27 cellular contexts compared by ENCODE assay signal in genomic region chr1:47753808-47754207, GRCh38.
DNase-seq lines count a peak whose midpoint lies in the region; ATAC-seq, FAIRE-seq and TF ChIP-seq lines count a peak whose summit lies in the region.
"Had no signal": no experiment of that assay in that cellular context is flagged by ENCODE, and none has a peak within 500 bp of the region (broad histone marks: within the 10 kb centered on the region; RNA-seq: fewer than 3 reads in every experiment).

No MANE protein-coding gene starts in this region.

- no peak overlapping the region for H3K4me3 ChIP-seq in GM12878
- H3K4me3 ChIP-seq: ascending aorta, gastroesophageal sphincter, lung, psoas muscle, tibial nerve had no signal

- intact Hi-C loops in GM12878 (cut with micrococcal nuclease; ENCODE audit: unreplicated experiment), result no loop called here

- no TSS peak for BruUV-seq in GM12878 (replicated peaks; lab: Mats Ljungman, UMichigan)

- no peak overlapping the region for H3K9ac ChIP-seq in GM12878 (ENCODE audit: control insufficient read depth, insufficient read depth, low read length)
- H3K9ac ChIP-seq: SK-N-SH had no signal

- H4K20me1 ChIP-seq in GM12878 (ENCODE audit: control insufficient read depth, insufficient read depth), result no peaks in the 10 kb centered on the region

- H3K79me2 ChIP-seq in GM12878 (ENCODE audit: control insufficient read depth, insufficient read depth, low read length), result no peaks in the 10 kb centered on the region

- no peaks in the 10 kb centered on the region for H3K36me3 ChIP-seq in GM12878 (ENCODE audit: control insufficient read depth in 2 of 2, insufficient read depth in 2 of 2, low read length in 1 of 2)
- H3K36me3 ChIP-seq: ascending aorta, gastroesophageal sphincter, tibial nerve had no signal

- no peak for TF ChIP-seq RAD21 in GM12878 (IDR thresholded peaks at IDR 0.05; ENCODE audit: insufficient read depth, low read depth, low read length)

- SMC1A ChIA-PET in GM12878 (lab: Charles Lee; ENCODE audit: uncharacterized antibody, unreplicated experiment), result interaction anchor here (1.0 kb wide), 1 partner anchor 12 kb away, joined by 3 read pairs; no protein-coding TSS in a partner anchor

- H2AFZ ChIP-seq in GM12878 (ENCODE audit: control insufficient read depth, low read depth, low read length), result no peak overlapping the region

- DNase-seq in GM12878 (ENCODE audit: low read depth, low spot score) (no peak), NAMALWA (ENCODE audit: low spot score) (no peak), globus pallidus (ENCODE audit: low spot score) (no peak)
- DNase-seq: activated CD8-positive, alpha-beta memory T cell treated with anti-CD3 and anti-CD28 coated beads, Interleukin-2, amount 10 ng/mL, durations not matched to agents 7 days and 5 days; activated gamma-delta T cell treated with Interleukin-2 at 50 U/mL for 16 hours; activated naive CD8-positive, alpha-beta T cell treated with anti-CD3 and anti-CD28 coated beads, Interleukin-2, amount 10 ng/mL, durations not matched to agents 7 days and 5 days; activated T-cell treated with anti-CD3 and anti-CD28 coated beads, Interleukin-2, amount 50 U/mL, for 4 hours; DMS153; hippocampal formation; left cardiac atrium; NCI-H1092 treated with DMSO at 0.1 percent for 48 hours; NCI-H187; NCI-H526; psoas muscle; SK-N-SH; stimulated activated CD4-positive, alpha-beta T cell treated with anti-CD3 and anti-CD28 coated beads, Interleukin-4, amount 100 ng/mL, for 24 hours had no signal

- no peaks in the 10 kb centered on the region for H3K4me1 ChIP-seq in GM12878 (ENCODE audit: control insufficient read depth, insufficient read depth, low read length)
- H3K4me1 ChIP-seq: psoas muscle had no signal

- CTCF ChIA-PET in GM12878 (lab: Yijun Ruan, JAX), result interaction anchor here (0.9 to 2.6 kb wide), 8 partner anchors 9 to 322 kb away, joined by 3 to 8 read pairs (median 4); partner anchors contain the start of gene FOXD2

- no peak for FAIRE-seq in GM12878 (lab: Jason Lieb, UNC)
- FAIRE-seq: colon, GM12892 had no signal

- POLR2A ChIA-PET in GM12878 (lab: Charles Lee), result no interaction called here

- H3K27ac ChIP-seq in GM12878 (ENCODE audit: control insufficient read depth, insufficient read depth), result no peak overlapping the region
- H3K27ac ChIP-seq: gastroesophageal sphincter, psoas muscle, tibial nerve had no signal

- in situ Hi-C loops in GM12878 (cut with MboI), result no loop called here

- TF ChIP-seq POLR2A in GM12878 (IDR thresholded peaks at IDR 0.05; ENCODE audit: low read depth, low read length), result no peak

- H3K4me2 ChIP-seq in GM12878 (ENCODE audit: control insufficient read depth, insufficient read depth), result no peak overlapping the region
- H3K4me2 ChIP-seq: SK-N-SH had no signal

- WGBS in GM12878 (ENCODE audit: insufficient coverage, insufficient replicate concordance, low lambda C conversion rate, missing lambda C conversion rate), result 0% methylated on average over 1 of the region's 1 CpG

- no peaks in the 10 kb centered on the region for H3K9me3 ChIP-seq in GM12878 (replicated peaks; ENCODE audit: control insufficient read depth, insufficient read depth, low read length)
- H3K9me3 ChIP-seq: ascending aorta, gastroesophageal sphincter, psoas muscle, SK-N-SH, tibial nerve had no signal

- no peaks in the 10 kb centered on the region; a peak in 1 of 4 replicates for H3K27me3 ChIP-seq in GM12878 (replicated peaks in 1 of 2; ENCODE audit: control insufficient read depth in 2 of 2, insufficient read depth in 2 of 2, low read length in 1 of 2)
- H3K27me3 ChIP-seq: ascending aorta, gastroesophageal sphincter, tibial nerve had no signal

- RAD21 ChIA-PET in GM12878 (lab: Charles Lee; ENCODE audit: unreplicated experiment), result no interaction called here

- ATAC-seq in GM18519 (IDR thresholded peaks at IDR 0.05; ENCODE audit: low FRiP score, unreplicated experiment), result peak; percentile 52
- peak; percentile 50 for ATAC-seq in GM21515 (IDR thresholded peaks at IDR 0.05; ENCODE audit: unreplicated experiment)
- peak; percentile 52 for ATAC-seq in HG03039 (IDR thresholded peaks at IDR 0.05; ENCODE audit: unreplicated experiment)
- peak; percentile 78 for ATAC-seq in GM12878
- ATAC-seq in GM18870 (IDR thresholded peaks at IDR 0.05; ENCODE audit: unreplicated experiment), result no peak
- ATAC-seq: activated CD8-positive, alpha-beta memory T cell treated with anti-CD3 and anti-CD28 coated beads, Interleukin-2, amount 10 ng/mL, durations not matched to agents 7 days and 5 days; activated T-cell treated with anti-CD3 and anti-CD28 coated beads, Interleukin-2, amount 50 U/mL, for 4 hours; gastroesophageal sphincter; left cardiac atrium; psoas muscle; Right ventricle myocardium inferior had no signal

- no peak for TF ChIP-seq CTCF in GM12878 (IDR thresholded peaks at IDR 0.05 in 2 of 3, conservative IDR thresholded peaks at IDR 0.05 in 1 of 3; ENCODE audit: control insufficient read depth in 2 of 3, extremely low read depth in 1 of 3, insufficient read depth in 1 of 3, low read depth in 3 of 3, low read length in 3 of 3)

- no peak for TF ChIP-seq EP300 in GM12878 (IDR thresholded peaks at IDR 0.05; ENCODE audit: borderline replicate concordance in 1 of 2, control insufficient read depth in 1 of 2, low read depth in 2 of 2, low read length in 2 of 2)

TF ChIP-seq in GM12878, 131 proteins besides CTCF, POLR2A, EP300 and RAD21:
- TF ChIP-seq JUNB (IDR thresholded peaks at IDR 0.05), result peak; percentile 32
- TF ChIP-seq RELB (IDR thresholded peaks at IDR 0.05; ENCODE audit: low read depth), result no peak
- no peak for TF ChIP-seq IRF5 (IDR thresholded peaks at IDR 0.05; ENCODE audit: borderline replicate concordance)
